ENCODE assay signal across 8 cellular contexts in the genomic region with DNA sequence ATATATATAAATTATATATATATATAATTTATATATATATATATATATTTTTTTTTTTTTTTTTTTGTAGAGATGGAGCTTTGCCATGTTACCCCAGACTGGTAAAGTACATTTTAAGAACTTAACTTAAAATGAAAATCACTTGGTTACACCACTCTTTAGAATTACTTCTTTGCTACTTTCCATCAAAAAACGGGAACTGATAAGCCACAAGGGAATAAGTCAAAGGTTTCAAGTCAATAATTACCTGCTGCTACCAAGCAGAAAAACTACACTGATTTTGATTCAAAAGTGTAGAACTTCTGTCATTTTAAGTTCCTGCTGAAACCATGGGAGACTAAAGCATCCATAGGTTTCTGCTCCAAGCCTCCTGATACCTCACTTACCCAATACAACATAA. TPM values are rescaled to one million over a fixed set of nuclear protein-coding genes. Genes with fewer than 3 reads are reported as not detected.
DNase-seq lines count a peak whose midpoint lies in the region; ATAC-seq lines count a peak whose summit lies in the region.

No MANE protein-coding gene starts in this region.

- peaks cover 5 to 12% of the 10 kb centered on the region in 2 donors for H3K36me3 Mint-ChIP-seq in CD4-positive, alpha-beta memory T cell
- H3K36me3 Mint-ChIP-seq in activated T-helper 17 cell treated with anti-CD3 and anti-CD28 coated beads, Interleukin-2, amount 50 U/mL, for 72 hours (ENCODE audit: low read depth) = peaks cover 65% of the 10 kb centered on the region
- H3K36me3 Mint-ChIP-seq in naive thymus-derived CD4-positive, alpha-beta T cell = peaks cover 0 to 9% (median 6%) of the 10 kb centered on the region in 5 donors

- no peak overlapping the region for H2BK120ac ChIP-seq in trophoblast cell (ENCODE audit: insufficient read depth, low read length, poor library complexity)

- no peak overlapping the region for H3K23ac ChIP-seq in trophoblast cell (ENCODE audit: low read length)

- H3K4me3 Mint-ChIP-seq in CD4-positive, alpha-beta memory T cell = peak overlapping the region in 2 of 8 donors; percentile 62 to 64
- H3K4me3 Mint-ChIP-seq in activated T-helper 17 cell treated with anti-CD3 and anti-CD28 coated beads, Interleukin-2, amount 50 U/mL, for 72 hours = peak overlapping the region; percentile 47
- peak overlapping the region in 4 of 10 donors; percentile 8 to 74 (median 42) for H3K4me3 Mint-ChIP-seq in naive thymus-derived CD4-positive, alpha-beta T cell

- H3K9me3 Mint-ChIP-seq in CD4-positive, alpha-beta memory T cell = no peaks in the 10 kb centered on the region
- H3K9me3 Mint-ChIP-seq in activated T-helper 17 cell treated with anti-CD3 and anti-CD28 coated beads, Interleukin-2, amount 50 U/mL, for 72 hours = no peaks in the 10 kb centered on the region
- no peaks in the 10 kb centered on the region for H3K9me3 Mint-ChIP-seq in naive thymus-derived CD4-positive, alpha-beta T cell

- no peak overlapping the region for H3K4ac ChIP-seq in trophoblast cell (ENCODE audit: low read depth, low read length)

- no peaks in the 10 kb centered on the region for H3K36me3 ChIP-seq in CD4-positive, alpha-beta memory T cell (ENCODE audit: insufficient read depth, low read length)
- peaks cover 0 to 16% (median 0%) of the 10 kb centered on the region in 3 experiments for H3K36me3 ChIP-seq in naive thymus-derived CD4-positive, alpha-beta T cell (ENCODE audit: control insufficient read depth in 2 of 3, insufficient read depth in 3 of 3, low read length in 3 of 3)
- peaks cover 0 to 2% of the 10 kb centered on the region in 2 experiments for H3K36me3 ChIP-seq in trophoblast cell (ENCODE audit: control insufficient read depth in 1 of 2, insufficient read depth in 2 of 2, low read length in 2 of 2)

- no peak overlapping the region for H2AK5ac ChIP-seq in trophoblast cell (ENCODE audit: low read length)

- H2BK5ac ChIP-seq in trophoblast cell (ENCODE audit: low read depth, low read length, poor library complexity) = no peak overlapping the region

- H3K4me1 Mint-ChIP-seq in CD4-positive, alpha-beta memory T cell = peaks cover 12 to 24% (median 16%) of the 10 kb centered on the region in 4 donors
- peaks cover 21% of the 10 kb centered on the region for H3K4me1 Mint-ChIP-seq in activated T-helper 17 cell treated with anti-CD3 and anti-CD28 coated beads, Interleukin-2, amount 50 U/mL, for 72 hours
- peaks cover 9 to 23% (median 12%) of the 10 kb centered on the region in 7 donors for H3K4me1 Mint-ChIP-seq in naive thymus-derived CD4-positive, alpha-beta T cell

- intact Hi-C loops in CD4-positive, alpha-beta memory T cell (cut with micrococcal nuclease) = loop anchor here (1.0 to 5.0 kb wide), 5 partner anchors 51 to 536 kb away; no protein-coding TSS in a partner anchor
- intact Hi-C loops in naive thymus-derived CD4-positive, alpha-beta T cell (cut with micrococcal nuclease) = loop anchor here (1.0 to 2.0 kb wide), 8 partner anchors 11 to 659 kb away; partner anchors contain the start of genes PPA1 (in 1 of the 2) and TYSND1 (in 1 of the 2)

- no peaks in the 10 kb centered on the region for H3K27me3 Mint-ChIP-seq in CD4-positive, alpha-beta memory T cell
- H3K27me3 Mint-ChIP-seq in activated T-helper 17 cell treated with anti-CD3 and anti-CD28 coated beads, Interleukin-2, amount 50 U/mL, for 72 hours = no peaks in the 10 kb centered on the region
- no peaks in the 10 kb centered on the region for H3K27me3 Mint-ChIP-seq in naive thymus-derived CD4-positive, alpha-beta T cell

- H4K8ac ChIP-seq in trophoblast cell (ENCODE audit: low read depth, low read length) = no peak overlapping the region

- H3K14ac ChIP-seq in trophoblast cell (ENCODE audit: low read length) = no peak overlapping the region

- POLR2A ChIA-PET in CD4-positive, alpha-beta memory T cell (lab: Charles Lee; ENCODE audit: partially characterized antibody) = interaction anchor here (1.4 to 3.6 kb wide), 3 partner anchors 11 to 144 kb away, joined by 10 to 43 read pairs (median 22); partner anchors contain the start of genes PPA1 and TYSND1
- POLR2A ChIA-PET in naive thymus-derived CD4-positive, alpha-beta T cell (lab: Charles Lee) = interaction anchor here (1.0 to 1.5 kb wide), 3 partner anchors 75 to 183 kb away, joined by 4 to 10 read pairs (median 4); partner anchors contain the start of genes EIF4EBP2 and TYSND1

- H3K18ac ChIP-seq in trophoblast cell (ENCODE audit: low read length) = no peak overlapping the region

- H4K12ac ChIP-seq in trophoblast cell (ENCODE audit: low read depth, low read length) = no peak overlapping the region

- no peaks in the 10 kb centered on the region for H3K79me2 ChIP-seq in trophoblast cell (ENCODE audit: control insufficient read depth, insufficient read depth, low read length, poor library complexity)

- peaks cover 6% of the 10 kb centered on the region for H3K4me1 ChIP-seq in CD4-positive, alpha-beta memory T cell (ENCODE audit: insufficient read depth, low read length)
- H3K4me1 ChIP-seq in naive thymus-derived CD4-positive, alpha-beta T cell (ENCODE audit: control insufficient read depth in 2 of 2, insufficient read depth in 2 of 2, low read length in 2 of 2) = peaks cover 0 to 8% of the 10 kb centered on the region in 2 donors
- H3K4me1 ChIP-seq in trophoblast cell (ENCODE audit: control insufficient read depth in 1 of 2, insufficient read depth in 2 of 2, low read length in 2 of 2) = no peaks in the 10 kb centered on the region

- no peaks in the 10 kb centered on the region for H3K79me1 ChIP-seq in trophoblast cell (ENCODE audit: low read length)

- WGBS in trophoblast cell (ENCODE audit: extremely low coverage, insufficient coverage, insufficient read length) = no CpG with 5 or more reads among the region's 1 CpG

- H3K27ac Mint-ChIP-seq in CD4-positive, alpha-beta memory T cell = peak overlapping the region in 5 of 7 donors; percentile 7 to 87 (median 65)
- peak overlapping the region; percentile 12 for H3K27ac Mint-ChIP-seq in activated T-helper 17 cell treated with anti-CD3 and anti-CD28 coated beads, Interleukin-2, amount 50 U/mL, for 72 hours
- peak overlapping the region in 6 of 9 donors; percentile 9 to 78 (median 31) for H3K27ac Mint-ChIP-seq in naive thymus-derived CD4-positive, alpha-beta T cell

- ATAC-seq in GM21447 (IDR thresholded peaks at IDR 0.05; ENCODE audit: unreplicated experiment) (peak; percentile 23), GM19351 (IDR thresholded peaks at IDR 0.05; ENCODE audit: unreplicated experiment) (no peak), GM21786 (IDR thresholded peaks at IDR 0.05; ENCODE audit: unreplicated experiment) (no peak)
- ATAC-seq in activated T-helper 17 cell treated with anti-CD3 and anti-CD28 coated beads, Interleukin-2, amount 50 U/mL, for 72 hours (replicated peaks) = no peak
- no peak for ATAC-seq in naive thymus-derived CD4-positive, alpha-beta T cell

- CTCF ChIA-PET in CD4-positive, alpha-beta memory T cell (lab: Charles Lee; ENCODE audit: partially characterized antibody) = interaction anchor here (0.8 to 9.1 kb wide), 27 partner anchors 11 to 341 kb away, joined by 3 to 558 read pairs (median 6); partner anchors contain the start of genes PPA1 and TYSND1
- CTCF ChIA-PET in naive thymus-derived CD4-positive, alpha-beta T cell (lab: Charles Lee) = interaction anchor here (0.6 to 6.6 kb wide), 19 partner anchors 9 to 241 kb away, joined by 3 to 192 read pairs (median 4); partner anchors contain the start of genes PPA1 and TYSND1

- H2BK12ac ChIP-seq in trophoblast cell (ENCODE audit: low read length) = no peak overlapping the region

- no peak for DNase-seq in CD4-positive, alpha-beta memory T cell
- no peak for DNase-seq in naive thymus-derived CD4-positive, alpha-beta T cell
- DNase-seq in middle frontal gyrus (ENCODE audit: extremely low spot score, low spot score) = no peak
- no peak for DNase-seq in trophoblast cell

- no peak overlapping the region for H4K91ac ChIP-seq in trophoblast cell (ENCODE audit: low read depth, low read length)

- no peak overlapping the region for H3K9ac ChIP-seq in trophoblast cell (ENCODE audit: low read length)

- no peaks in the 10 kb centered on the region for H3K27me3 ChIP-seq in CD4-positive, alpha-beta memory T cell (ENCODE audit: insufficient read depth, low read length)
- H3K27me3 ChIP-seq in naive thymus-derived CD4-positive, alpha-beta T cell (ENCODE audit: control insufficient read depth in 2 of 2, insufficient read depth in 2 of 2, low read length in 2 of 2) = no peaks in the 10 kb centered on the region
- H3K27me3 ChIP-seq in trophoblast cell (ENCODE audit: insufficient read depth, low read length) = no peaks in the 10 kb centered on the region

- H3K4me2 ChIP-seq in trophoblast cell (ENCODE audit: low read length) = no peak overlapping the region

- no peak overlapping the region for H2AFZ ChIP-seq in trophoblast cell (ENCODE audit: insufficient read depth, low read length, poor library complexity)

- H3K9me3 ChIP-seq in CD4-positive, alpha-beta memory T cell (ENCODE audit: control insufficient read depth in 1 of 2, low read length in 2 of 2) = no peaks in the 10 kb centered on the region
- H3K9me3 ChIP-seq in naive thymus-derived CD4-positive, alpha-beta T cell (ENCODE audit: control insufficient read depth in 2 of 3, low read length in 3 of 3) = no peaks in the 10 kb centered on the region
- H3K9me3 ChIP-seq in trophoblast cell (ENCODE audit: insufficient read depth, low read depth, low read length) = no peaks in the 10 kb centered on the region

- H3K27ac ChIP-seq in CD4-positive, alpha-beta memory T cell (ENCODE audit: low read depth, low read length) = no peak overlapping the region
- no peak overlapping the region for H3K27ac ChIP-seq in naive thymus-derived CD4-positive, alpha-beta T cell (ENCODE audit: low read depth, low read length)
- H3K27ac ChIP-seq in trophoblast cell (ENCODE audit: low read depth, low read length) = no peak overlapping the region

- no peak overlapping the region for H3K4me3 ChIP-seq in CD4-positive, alpha-beta memory T cell (ENCODE audit: low read length in 2 of 2)
- no peak overlapping the region for H3K4me3 ChIP-seq in naive thymus-derived CD4-positive, alpha-beta T cell (ENCODE audit: low read length)
- no peak overlapping the region for H3K4me3 ChIP-seq in trophoblast cell (ENCODE audit: low read depth, low read length)

RNA-seq across cellular contexts. Expression of gene PPA1, which starts 12.2 kb away (rescaled TPM):
- total RNA-seq in CD4-positive, alpha-beta memory T cell = 10 to 100 TPM; 57.4 to 60.4 TPM
- polyA plus RNA-seq in CD4-positive, alpha-beta memory T cell = 100 to 1,000 TPM; 148 to 304 TPM
- 100 to 1,000 TPM; 176 to 260 TPM for total RNA-seq in activated T-helper 17 cell treated with anti-CD3 and anti-CD28 coated beads, Interleukin-2, amount 50 U/mL, for 72 hours
- total RNA-seq in naive thymus-derived CD4-positive, alpha-beta T cell = 100 to 1,000 TPM in 1 of 5 experiments, 10 to 100 TPM in 4; 51.9 to 175 (median 69.6) TPM
- 100 to 1,000 TPM; 153 to 179 TPM for polyA plus RNA-seq in naive thymus-derived CD4-positive, alpha-beta T cell
- polyA plus RNA-seq in trophoblast cell (2013) = 67.0 and 68.2 TPM in 2 replicates

RNA-seq across cellular contexts. Expression of gene SAR1A, which starts 50.7 kb away (rescaled TPM):
- 100 to 1,000 TPM in 1 of 2 experiments, 10 to 100 TPM in 1; 87.3 to 100 TPM for total RNA-seq in CD4-positive, alpha-beta memory T cell
- 10 to 100 TPM; 25.2 to 30.6 TPM for polyA plus RNA-seq in CD4-positive, alpha-beta memory T cell
- total RNA-seq in activated T-helper 17 cell treated with anti-CD3 and anti-CD28 coated beads, Interleukin-2, amount 50 U/mL, for 72 hours = 10 to 100 TPM; 70.0 to 92.2 TPM
- total RNA-seq in naive thymus-derived CD4-positive, alpha-beta T cell = 100 to 1,000 TPM in 3 of 5 experiments, 10 to 100 TPM in 2; 81.6 to 124 (median 119) TPM
- polyA plus RNA-seq in naive thymus-derived CD4-positive, alpha-beta T cell = 10 to 100 TPM; 14.2 to 17.8 TPM
- polyA plus RNA-seq in trophoblast cell (2013) = 131 and 137 TPM in 2 replicates

Comparison
In these comparisons a context has a peak if more than half of its experiments do, and no peak if none do; other contexts are left out.
1. H3K27ac Mint-ChIP-seq: peak in every context shown above with its lines; median percentile 65 in CD4-positive, alpha-beta memory T cell; 31 in naive thymus-derived CD4-positive, alpha-beta T cell; 12 in activated T-helper 17 cell treated with anti-CD3 and anti-CD28 coated beads, Interleukin-2, amount 50 U/mL, for 72 hours.